Comparison of ENCODE assay signal across 17 cellular contexts in the genomic region with DNA sequence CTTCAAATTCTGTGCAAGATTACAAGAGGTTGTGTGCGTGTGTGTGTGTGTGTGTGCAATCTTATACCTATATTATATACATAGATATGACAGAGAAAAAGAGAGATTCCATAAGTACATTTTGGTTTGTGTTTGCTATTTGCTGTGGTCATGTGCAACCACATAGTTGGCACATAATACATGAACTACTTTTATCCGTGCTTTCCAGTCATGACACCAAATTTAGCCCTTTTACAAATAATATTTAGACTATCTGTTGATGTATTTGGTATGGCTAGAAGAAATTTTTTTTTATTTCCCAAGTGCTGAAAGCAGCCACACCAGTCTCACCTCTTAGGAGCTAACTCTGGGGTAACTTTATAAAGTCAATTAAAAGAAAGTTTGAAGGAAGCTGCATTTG.
DNase-seq lines count a peak whose midpoint lies in the region; ATAC-seq and TF ChIP-seq lines count a peak whose summit lies in the region.
"Had no signal": no experiment of that assay in that cellular context is flagged by ENCODE, and none has a peak within 500 bp of the region (broad histone marks: within the 10 kb centered on the region; RNA-seq: fewer than 3 reads in every experiment).

No MANE protein-coding gene starts in this region.

- no peaks in the 10 kb centered on the region for H3K79me2 ChIP-seq in osteoblast (ENCODE audit: insufficient read depth, low read length)

- H3K36me3 ChIP-seq in IMR-90 (ENCODE audit: control insufficient read depth, insufficient read depth, low read length) (no peaks in the 10 kb centered on the region), osteoblast (ENCODE audit: insufficient read depth, low read length) (no peaks in the 10 kb centered on the region)
- H3K36me3 ChIP-seq: HAP-1 had no signal

- no peak overlapping the region for H2AK9ac ChIP-seq in IMR-90 (replicated peaks; ENCODE audit: low read depth, low read length, poor library complexity)

- no peak overlapping the region for H2BK15ac ChIP-seq in IMR-90 (ENCODE audit: low read depth, low read length)

- H3K9me1 ChIP-seq in IMR-90 (ENCODE audit: insufficient read depth, low read length) = peaks cover 11% of the 10 kb centered on the region

- H3K14ac ChIP-seq in IMR-90 (replicated peaks; ENCODE audit: low read depth, low read length) = no peak overlapping the region

- H4K20me1 ChIP-seq in IMR-90 (ENCODE audit: insufficient read depth, low read length) (no peaks in the 10 kb centered on the region), osteoblast (ENCODE audit: insufficient read depth, low read length) (no peaks in the 10 kb centered on the region)

- H3K18ac ChIP-seq in IMR-90 (ENCODE audit: low read depth, low read length) = no peak overlapping the region

- H3K9me3 ChIP-seq in IMR-90 (ENCODE audit: control insufficient read depth, insufficient read depth, low read length) (no peaks in the 10 kb centered on the region), osteoblast (ENCODE audit: low read depth, low read length) (no peaks in the 10 kb centered on the region)
- H3K9me3 ChIP-seq: Caco-2, HAP-1 had no signal

- no peak overlapping the region for H2BK120ac ChIP-seq in IMR-90 (ENCODE audit: low read depth, low read length)

- intact Hi-C loops in IMR-90 (cut with micrococcal nuclease) = no loop called here

- no peak overlapping the region for H4K5ac ChIP-seq in IMR-90 (ENCODE audit: low read depth, low read length)

- CTCF ChIA-PET in IMR-90 (lab: Yijun Ruan, JAX) = no interaction called here

- no peak overlapping the region for H4K8ac ChIP-seq in IMR-90 (ENCODE audit: low read depth in 2 of 2, low read length in 2 of 2)

- no peak overlapping the region for H2AK5ac ChIP-seq in IMR-90 (ENCODE audit: low read depth, low read length)

- H3K4me2 ChIP-seq in IMR-90 (ENCODE audit: low read depth, low read length) = no peak overlapping the region
- H3K4me2 ChIP-seq in osteoblast (ENCODE audit: insufficient read depth, low read length) = no peak overlapping the region
- H3K4me2 ChIP-seq: A549 had no signal

- no peak overlapping the region for H3K4ac ChIP-seq in IMR-90 (ENCODE audit: low read depth, low read length)

- H3K23ac ChIP-seq in IMR-90 (ENCODE audit: low read depth, low read length) = no peak overlapping the region

- dilution Hi-C loops in IMR-90 (cut with HindIII; ENCODE audit: low sequenced_read_pairs, unreplicated experiment) = no loop called here

- H3K9ac ChIP-seq in IMR-90 (ENCODE audit: low read depth, low read length) = no peak overlapping the region

- ATAC-seq in IMR-90 (ENCODE audit: low read depth) (no peak; the same call in 1 of the 2 replicates), GM21717 (IDR thresholded peaks at IDR 0.05; ENCODE audit: unreplicated experiment) (no peak), GM21723 (IDR thresholded peaks at IDR 0.05; ENCODE audit: unreplicated experiment) (no peak)
- ATAC-seq: A549; CD8-positive, alpha-beta T cell had no signal

- no TSS peak for BruUV-seq in IMR-90 (replicated peaks; lab: Mats Ljungman, UMichigan)

- H3K56ac ChIP-seq in IMR-90 (ENCODE audit: extremely low read depth, insufficient read depth, low read length) = no peak overlapping the region

- POLR2A ChIA-PET in IMR-90 (lab: Charles Lee; ENCODE audit: unreplicated experiment) = no interaction called here

- H3K4me3 ChIP-seq in IMR-90 (ENCODE audit: insufficient read depth, low read depth, low read length) = no peak overlapping the region
- no peak overlapping the region for H3K4me3 ChIP-seq in osteoblast (ENCODE audit: insufficient read depth, low read length)
- H3K4me3 ChIP-seq: A549, HAP-1 had no signal

- no peaks in the 10 kb centered on the region for H3K79me1 ChIP-seq in IMR-90 (ENCODE audit: low read depth in 1 of 2, low read length in 2 of 2)

- no peak for TF ChIP-seq RAD21 in IMR-90 (IDR thresholded peaks at IDR 0.05; ENCODE audit: low read length)

- DNase-seq in IMR-90 (no peak), fibroblast of gingiva (ENCODE audit: low read depth) (peak; percentile 19), osteoblast (ENCODE audit: insufficient read length, low spot score, missing footprints) (peak; percentile 25), NCI-H82 treated with DMSO at 0.1 percent for 48 hours (lab: John Stamatoyannopoulos, UW; ENCODE audit: unreplicated experiment) (no peak)
- DNase-seq: 8988T; ACHN; Caco-2; CD4-positive, CD25-positive, alpha-beta regulatory T cell; CD8-positive, alpha-beta T cell; DMS153; DND-41; GOT3; HFFc6 had no signal

- H2BK20ac ChIP-seq in IMR-90 (ENCODE audit: low read depth, low read length) = no peak overlapping the region

- H2BK5ac ChIP-seq in IMR-90 (ENCODE audit: low read depth, low read length, poor library complexity, severe bottlenecking) = no peak overlapping the region

- in situ Hi-C loops in IMR-90 (cut with MboI; ENCODE audit: low sequenced_read_pairs) = no loop called here

- WGBS in IMR-90 (ENCODE audit: extremely low coverage in 2 of 2, insufficient read length in 1 of 2), 2 experiments = no CpG with 5 or more reads among the region's 2 CpGs

- no peak overlapping the region for H2AFZ ChIP-seq in IMR-90 (replicated peaks; ENCODE audit: low read length, poor library complexity)
- H2AFZ ChIP-seq in osteoblast (ENCODE audit: low read length) = no peak overlapping the region

- H3K4me1 ChIP-seq in IMR-90 (ENCODE audit: control insufficient read depth, insufficient read depth, low read length) = no peaks in the 10 kb centered on the region
- no peaks in the 10 kb centered on the region for H3K4me1 ChIP-seq in osteoblast (ENCODE audit: insufficient read depth, low read length)
- H3K4me1 ChIP-seq: A549, Caco-2, HAP-1 had no signal

- H4K91ac ChIP-seq in IMR-90 (ENCODE audit: insufficient read depth, low read depth, low read length) = no peak overlapping the region

- no peak overlapping the region for H3K27ac ChIP-seq in IMR-90 (ENCODE audit: insufficient read depth, low read length)
- H3K27ac ChIP-seq in osteoblast (ENCODE audit: low read depth, low read length) = no peak overlapping the region
- H3K27ac ChIP-seq: A549 had no signal

- H3K27me3 ChIP-seq in IMR-90 (ENCODE audit: control insufficient read depth, insufficient read depth, low read length) (no peaks in the 10 kb centered on the region; the same call in 1 of the 2 replicates), osteoblast (ENCODE audit: insufficient read depth, low read length) (no peaks in the 10 kb centered on the region)

- no peak for TF ChIP-seq CTCF in IMR-90 (conservative IDR thresholded peaks at IDR 0.05; ENCODE audit: low read depth, low read length)
- TF ChIP-seq CTCF in osteoblast (IDR thresholded peaks at IDR 0.05; ENCODE audit: extremely low read depth, low read depth, low read length) = no peak

- no peak for TF ChIP-seq POLR2A in IMR-90 (IDR thresholded peaks at IDR 0.05; ENCODE audit: low read depth, low read length)

TF ChIP-seq in IMR-90, 13 proteins besides CTCF, POLR2A, EP300 and RAD21:
- TF ChIP-seq BHLHE40 (IDR thresholded peaks at IDR 0.05; ENCODE audit: low read depth, low read length) (peak; percentile 28; the same call in 1 of the 2 replicates), CEBPB (IDR thresholded peaks at IDR 0.05; ENCODE audit: low read depth, low read length) (no peak)

Comparison
In these comparisons a context has a peak if more than half of its experiments do, and no peak if none do; other contexts are left out.
1. DNase-seq: peak in fibroblast of gingiva (single experiment) and osteoblast (single experiment); none in IMR-90 (single experiment) and NCI-H82 treated with DMSO at 0.1 percent for 48 hours (single experiment).